ENCODE assay signal across 28 cellular contexts in the genomic region with DNA sequence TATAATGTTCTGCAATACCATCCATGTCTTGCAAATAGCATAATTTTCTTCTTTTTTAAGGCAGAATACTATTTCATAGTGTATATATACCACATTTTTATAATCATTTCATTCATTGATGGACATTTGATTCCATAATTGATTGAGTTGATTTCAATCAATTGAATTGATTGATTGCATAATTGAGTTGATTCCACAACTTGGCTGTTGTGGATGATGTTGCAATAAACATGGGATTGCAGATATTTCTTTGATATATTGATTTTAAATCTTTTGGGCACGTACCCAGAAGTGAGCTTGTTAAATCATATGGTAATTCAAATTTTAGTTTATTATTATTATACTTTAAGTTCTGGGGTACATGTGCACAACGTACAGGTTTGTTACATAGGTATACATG.
"Had no signal": no experiment of that assay in that cellular context is flagged by ENCODE, and none has a peak within 500 bp of the region (broad histone marks: within the 10 kb centered on the region; RNA-seq: fewer than 3 reads in every experiment).

No MANE protein-coding gene starts in this region.

- H3K9me3 ChIP-seq: colonic mucosa, esophagus muscularis mucosa, esophagus squamous epithelium, gastrocnemius medialis, gastroesophageal sphincter, heart left ventricle, heart right ventricle had no signal

- H3K36me3 ChIP-seq: colonic mucosa, esophagus muscularis mucosa, esophagus squamous epithelium, gastrocnemius medialis, gastroesophageal sphincter, heart left ventricle, heart right ventricle had no signal

- FAIRE-seq: colon, endometrium, endothelial cell of umbilical vein, frontal cortex had no signal

- ATAC-seq: effector memory CD8-positive, alpha-beta T cell; esophagus mucosa; foreskin keratinocyte; gastrocnemius medialis; gastroesophageal sphincter; heart left ventricle; heart right ventricle had no signal

- H3K27me3 ChIP-seq: colonic mucosa, dorsolateral prefrontal cortex, esophagus muscularis mucosa, esophagus squamous epithelium, foreskin keratinocyte, gastrocnemius medialis, gastroesophageal sphincter, heart left ventricle, heart right ventricle had no signal

- H3K4me3 ChIP-seq: colonic mucosa, coronary artery, dorsolateral prefrontal cortex, esophagus muscularis mucosa, esophagus squamous epithelium, gastrocnemius medialis, gastroesophageal sphincter, heart left ventricle, heart right ventricle had no signal

- H3K4me1 ChIP-seq: colonic mucosa, esophagus muscularis mucosa, esophagus squamous epithelium, foreskin keratinocyte, gastrocnemius medialis, gastroesophageal sphincter, heart left ventricle, heart right ventricle had no signal

- H3K27ac ChIP-seq: colonic mucosa, coronary artery, dorsolateral prefrontal cortex, epithelial cell of prostate, esophagus muscularis mucosa, esophagus squamous epithelium, foreskin keratinocyte, gastrocnemius medialis, gastroesophageal sphincter, heart left ventricle, heart right ventricle had no signal

- DNase-seq: colonic mucosa; cortex of kidney; dermis blood vessel endothelial cell; dorsolateral prefrontal cortex; effector CD4-positive, alpha-beta T cell; effector CD8-positive, alpha-beta T cell; effector memory CD4-positive, alpha-beta T cell; effector memory CD8-positive, alpha-beta T cell; endodermal cell; erythroblast; esophagus squamous epithelium; foreskin fibroblast; foreskin keratinocyte; foreskin melanocyte; gastrocnemius medialis; glutamatergic neuron; head of caudate nucleus; heart left ventricle; heart right ventricle had no signal
